ENCODE assay signal across 1 cellular context in the genomic region with DNA sequence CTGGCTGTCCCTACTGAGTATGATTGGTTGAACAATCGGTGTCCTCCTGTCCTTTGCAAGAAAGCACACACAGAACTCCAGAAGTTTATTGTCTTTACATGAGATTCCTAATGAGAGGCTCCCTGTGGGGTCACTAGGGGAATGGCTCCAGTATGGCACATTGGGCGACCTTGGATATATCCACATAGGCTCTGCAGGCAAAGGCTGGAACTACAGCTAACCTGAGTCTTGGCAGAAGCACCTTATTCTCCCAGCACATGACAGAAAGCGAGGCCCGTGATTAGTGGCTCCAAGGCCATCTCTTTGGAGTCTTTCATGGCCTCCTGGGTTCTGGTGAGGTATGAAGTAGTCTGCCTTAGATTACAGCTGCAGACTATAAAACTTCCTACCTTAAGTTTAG.
TF ChIP-seq lines count a peak whose summit lies in the region.

No MANE protein-coding gene starts in this region.

TF ChIP-seq in WTC11, 78 proteins besides CTCF, POLR2A, EP300 and RAD21 (continued from another document):
- no peak for TF ChIP-seq HMGXB4 (CRISPR knock-in tag; IDR thresholded peaks at IDR 0.05)
- no peak for TF ChIP-seq ATF3 (CRISPR knock-in tag; conservative IDR thresholded peaks at IDR 0.05)
- no peak for TF ChIP-seq CREB1 (CRISPR knock-in tag; IDR thresholded peaks at IDR 0.05)
- no peak for TF ChIP-seq SP1 (CRISPR knock-in tag; conservative IDR thresholded peaks at IDR 0.05)
